In the genomic region with DNA sequence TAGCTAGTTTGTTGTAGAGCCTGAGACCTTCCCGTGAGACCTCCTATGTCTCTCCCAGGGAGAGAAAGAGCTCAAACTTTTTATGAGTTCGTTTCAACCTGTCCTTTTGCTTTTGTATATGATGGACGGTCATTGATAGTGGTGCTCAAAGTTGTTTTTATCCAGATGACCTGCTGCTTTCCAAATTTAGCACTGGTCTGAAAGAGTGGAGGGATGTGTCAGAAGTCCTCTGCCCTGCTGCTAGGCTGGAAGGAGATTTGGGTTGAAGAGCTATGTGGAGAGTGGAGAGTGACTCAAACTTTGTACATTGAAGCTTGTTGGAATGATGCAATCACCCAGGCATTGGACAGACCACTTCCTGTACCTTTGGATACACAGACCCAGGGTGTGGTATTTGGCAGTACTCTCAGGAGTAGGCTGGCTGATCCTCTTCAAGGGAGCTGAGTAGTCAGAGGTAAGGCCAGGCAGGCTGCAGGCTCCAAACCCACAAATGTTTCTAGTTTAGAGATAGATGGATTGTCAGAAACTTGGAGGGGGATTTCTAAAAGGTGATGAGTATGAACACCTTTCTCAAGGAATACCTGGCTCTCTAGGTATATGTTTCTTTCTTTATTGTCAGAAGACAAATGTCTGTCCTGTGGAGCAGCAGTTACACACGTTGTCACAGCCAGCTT, we compare ENCODE assay signal across 1 cellular context.
TF ChIP-seq lines count a peak whose summit lies in the region.

No MANE protein-coding gene starts in this region.

TF ChIP-seq in HepG2, 621 proteins besides CTCF, POLR2A, EP300 and RAD21 (continued from another document and continues in another):
- TF ChIP-seq ZNF276 (CRISPR knock-in tag; IDR thresholded peaks at IDR 0.05; ENCODE audit: low read depth) (no peak), RFXANK (CRISPR knock-in tag; IDR thresholded peaks at IDR 0.05) (no peak), TCF7L2 (IDR thresholded peaks at IDR 0.05; ENCODE audit: low read depth, low read length) (no peak), HOXA9 (CRISPR knock-in tag; IDR thresholded peaks at IDR 0.05; ENCODE audit: borderline replicate concordance) (no peak), ZNF33A (CRISPR knock-in tag; IDR thresholded peaks at IDR 0.05; ENCODE audit: borderline replicate concordance) (no peak), ZBTB33 (CRISPR knock-in tag; IDR thresholded peaks at IDR 0.05) (no peak), ZNF558 (CRISPR knock-in tag; IDR thresholded peaks at IDR 0.05; ENCODE audit: borderline replicate concordance) (no peak), ZFX (CRISPR knock-in tag; IDR thresholded peaks at IDR 0.05; ENCODE audit: low read depth) (no peak), ZNF512B (CRISPR knock-in tag; IDR thresholded peaks at IDR 0.05; ENCODE audit: borderline replicate concordance) (no peak), RARG (CRISPR knock-in tag; IDR thresholded peaks at IDR 0.05; ENCODE audit: low read depth) (no peak), ZNF331 (CRISPR knock-in tag; IDR thresholded peaks at IDR 0.05) (peak; percentile 32; the same call in 1 of the 2 replicates), KLF13 (CRISPR knock-in tag; IDR thresholded peaks at IDR 0.05) (no peak), GTF2F1 (IDR thresholded peaks at IDR 0.05; ENCODE audit: low read length) (no peak), ZNF790 (CRISPR knock-in tag; IDR thresholded peaks at IDR 0.05; ENCODE audit: borderline replicate concordance) (no peak), ZNF282 (IDR thresholded peaks at IDR 0.05; ENCODE audit: partially characterized antibody) (no peak), CREM (IDR thresholded peaks at IDR 0.05) (no peak), CREM (CRISPR knock-in tag; IDR thresholded peaks at IDR 0.05) (no peak), THRA (CRISPR knock-in tag; IDR thresholded peaks at IDR 0.05; ENCODE audit: borderline replicate concordance) (no peak), SMYD3 (CRISPR knock-in tag; IDR thresholded peaks at IDR 0.05) (no peak), HDAC1 (CRISPR knock-in tag; IDR thresholded peaks at IDR 0.05) (peak; percentile 60), ASH2L (IDR thresholded peaks at IDR 0.05; ENCODE audit: insufficient read length, low read depth, low read length) (no peak), E2F1 (CRISPR knock-in tag; IDR thresholded peaks at IDR 0.05) (no peak), JUNB (CRISPR knock-in tag; IDR thresholded peaks at IDR 0.05; ENCODE audit: borderline replicate concordance) (no peak), NCOA5 (CRISPR knock-in tag; IDR thresholded peaks at IDR 0.05) (no peak), ZSCAN31 (CRISPR knock-in tag; IDR thresholded peaks at IDR 0.05; ENCODE audit: low read depth) (no peak), ZSCAN21 (CRISPR knock-in tag; IDR thresholded peaks at IDR 0.05; ENCODE audit: borderline replicate concordance) (no peak), ZNF713 (CRISPR knock-in tag; IDR thresholded peaks at IDR 0.05) (no peak), SCMH1 (CRISPR knock-in tag; IDR thresholded peaks at IDR 0.05; ENCODE audit: borderline replicate concordance) (no peak), WIZ (CRISPR knock-in tag; IDR thresholded peaks at IDR 0.05) (0 out of 2 replicates have a peak, but pooled peaks have one; percentile 75), ATF1 (CRISPR knock-in tag; IDR thresholded peaks at IDR 0.05) (no peak), ZNF749 (CRISPR knock-in tag; IDR thresholded peaks at IDR 0.05; ENCODE audit: borderline replicate concordance) (no peak), RBM22 (optimal IDR thresholded peaks at IDR 0.05; ENCODE audit: low read length) (no peak), FLYWCH1 (CRISPR knock-in tag; IDR thresholded peaks at IDR 0.05) (no peak), NFATC3 (CRISPR knock-in tag; IDR thresholded peaks at IDR 0.05) (no peak), MED1 (CRISPR knock-in tag; IDR thresholded peaks at IDR 0.05) (peak; percentile 59; the same call in 1 of the 2 replicates), MAFG (CRISPR knock-in tag; IDR thresholded peaks at IDR 0.05) (no peak), ZKSCAN5 (CRISPR knock-in tag; IDR thresholded peaks at IDR 0.05) (no peak), ZNF350 (CRISPR knock-in tag; IDR thresholded peaks at IDR 0.05; ENCODE audit: borderline replicate concordance, low read depth) (0 out of 2 replicates have a peak, but pooled peaks have one; percentile 20), ZBTB44 (CRISPR knock-in tag; IDR thresholded peaks at IDR 0.05) (no peak), SRY (CRISPR knock-in tag; IDR thresholded peaks at IDR 0.05) (no peak), ZNF564 (CRISPR knock-in tag; IDR thresholded peaks at IDR 0.05) (0 out of 2 replicates have a peak, but pooled peaks have one; percentile 39), ZSCAN25 (CRISPR knock-in tag; IDR thresholded peaks at IDR 0.05) (no peak)
- TF ChIP-seq, protein P1, sequence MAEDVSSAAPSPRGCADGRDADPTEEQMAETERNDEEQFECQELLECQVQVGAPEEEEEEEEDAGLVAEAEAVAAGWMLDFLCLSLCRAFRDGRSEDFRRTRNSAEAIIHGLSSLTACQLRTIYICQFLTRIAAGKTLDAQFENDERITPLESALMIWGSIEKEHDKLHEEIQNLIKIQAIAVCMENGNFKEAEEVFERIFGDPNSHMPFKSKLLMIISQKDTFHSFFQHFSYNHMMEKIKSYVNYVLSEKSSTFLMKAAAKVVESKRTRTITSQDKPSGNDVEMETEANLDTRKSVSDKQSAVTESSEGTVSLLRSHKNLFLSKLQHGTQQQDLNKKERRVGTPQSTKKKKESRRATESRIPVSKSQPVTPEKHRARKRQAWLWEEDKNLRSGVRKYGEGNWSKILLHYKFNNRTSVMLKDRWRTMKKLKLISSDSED (CRISPR knock-in tag; IDR thresholded peaks at IDR 0.05): no peak
- TF ChIP-seq, protein P2, sequence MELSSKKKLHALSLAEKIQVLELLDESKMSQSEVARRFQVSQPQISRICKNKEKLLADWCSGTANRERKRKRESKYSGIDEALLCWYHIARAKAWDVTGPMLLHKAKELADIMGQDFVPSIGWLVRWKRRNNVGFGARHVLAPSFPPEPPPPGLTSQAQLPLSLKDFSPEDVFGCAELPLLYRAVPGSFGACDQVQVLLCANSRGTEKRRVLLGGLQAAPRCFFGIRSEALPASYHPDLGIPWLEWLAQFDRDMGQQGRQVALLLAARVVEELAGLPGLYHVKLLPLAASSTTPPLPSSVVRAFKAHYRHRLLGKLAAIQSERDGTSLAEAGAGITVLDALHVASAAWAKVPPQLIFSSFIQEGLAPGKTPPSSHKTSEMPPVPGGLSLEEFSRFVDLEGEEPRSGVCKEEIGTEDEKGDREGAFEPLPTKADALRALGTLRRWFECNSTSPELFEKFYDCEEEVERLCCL (CRISPR knock-in tag; IDR thresholded peaks at IDR 0.05; ENCODE audit: borderline replicate concordance): no peak
- TF ChIP-seq, protein P3, sequence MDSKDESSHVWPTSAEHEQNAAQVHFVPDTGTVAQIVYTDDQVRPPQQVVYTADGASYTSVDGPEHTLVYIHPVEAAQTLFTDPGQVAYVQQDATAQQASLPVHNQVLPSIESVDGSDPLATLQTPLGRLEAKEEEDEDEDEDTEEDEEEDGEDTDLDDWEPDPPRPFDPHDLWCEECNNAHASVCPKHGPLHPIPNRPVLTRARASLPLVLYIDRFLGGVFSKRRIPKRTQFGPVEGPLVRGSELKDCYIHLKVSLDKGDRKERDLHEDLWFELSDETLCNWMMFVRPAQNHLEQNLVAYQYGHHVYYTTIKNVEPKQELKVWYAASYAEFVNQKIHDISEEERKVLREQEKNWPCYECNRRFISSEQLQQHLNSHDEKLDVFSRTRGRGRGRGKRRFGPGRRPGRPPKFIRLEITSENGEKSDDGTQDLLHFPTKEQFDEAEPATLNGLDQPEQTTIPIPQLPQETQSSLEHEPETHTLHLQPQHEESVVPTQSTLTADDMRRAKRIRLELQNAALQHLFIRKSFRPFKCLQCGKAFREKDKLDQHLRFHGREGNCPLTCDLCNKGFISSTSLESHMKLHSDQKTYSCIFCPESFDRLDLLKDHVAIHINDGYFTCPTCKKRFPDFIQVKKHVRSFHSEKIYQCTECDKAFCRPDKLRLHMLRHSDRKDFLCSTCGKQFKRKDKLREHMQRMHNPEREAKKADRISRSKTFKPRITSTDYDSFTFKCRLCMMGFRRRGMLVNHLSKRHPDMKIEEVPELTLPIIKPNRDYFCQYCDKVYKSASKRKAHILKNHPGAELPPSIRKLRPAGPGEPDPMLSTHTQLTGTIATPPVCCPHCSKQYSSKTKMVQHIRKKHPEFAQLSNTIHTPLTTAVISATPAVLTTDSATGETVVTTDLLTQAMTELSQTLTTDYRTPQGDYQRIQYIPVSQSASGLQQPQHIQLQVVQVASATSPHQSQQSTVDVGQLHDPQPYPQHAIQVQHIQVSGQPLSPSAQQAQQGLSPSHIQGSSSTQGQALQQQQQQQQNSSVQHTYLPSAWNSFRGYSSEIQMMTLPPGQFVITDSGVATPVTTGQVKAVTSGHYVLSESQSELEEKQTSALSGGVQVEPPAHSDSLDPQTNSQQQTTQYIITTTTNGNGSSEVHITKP (CRISPR knock-in tag; IDR thresholded peaks at IDR 0.05; ENCODE audit: low read depth): no peak; the same call in 1 of the 2 replicates
